ENCODE assay signal across 14 cellular contexts in the genomic region with DNA sequence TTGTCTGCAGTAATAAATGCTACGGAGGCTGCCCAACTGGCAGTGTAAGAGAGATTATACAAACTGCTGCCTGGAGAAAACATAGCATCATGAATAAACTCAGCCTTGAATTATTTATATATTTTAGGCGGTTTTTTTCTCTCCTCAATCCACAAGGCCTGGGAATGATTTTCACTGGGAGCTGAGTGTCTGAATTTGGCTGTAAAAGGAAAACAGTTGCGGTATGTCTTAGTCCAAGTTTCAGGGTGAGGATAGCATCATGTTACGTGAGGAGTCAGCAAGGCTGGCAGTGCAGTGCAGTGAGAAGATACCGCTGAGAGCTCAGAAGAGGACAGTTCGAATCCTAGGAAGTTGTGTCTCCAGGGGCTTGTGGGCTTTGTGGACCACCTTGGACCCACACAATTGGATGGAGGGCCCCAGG.
A peak's percentile ranks its signal among the peaks of the same experiment; 100 is the strongest.
DNase-seq lines count a peak whose midpoint lies in the region; ATAC-seq and TF ChIP-seq lines count a peak whose summit lies in the region.
"Had no signal": no experiment of that assay in that cellular context is flagged by ENCODE, and none has a peak within 500 bp of the region (broad histone marks: within the 10 kb centered on the region; RNA-seq: fewer than 3 reads in every experiment).

No MANE protein-coding gene starts in this region.

- peaks cover 0 to 2% (median 0%) of the 10 kb centered on the region in 5 experiments for H3K9me3 Mint-ChIP-seq in brain
- H3K9me3 Mint-ChIP-seq: neural progenitor cell had no signal

- peaks cover 39% of the 10 kb centered on the region for H3K4me1 Mint-ChIP-seq in brain

- peak; percentile 88 for DNase-seq in HCEC 1CT
- peak; percentile 34 for DNase-seq in inferior parietal cortex (ENCODE audit: extremely low spot score)
- peak; percentile 99 for DNase-seq in stromal cell of bone marrow (ENCODE audit: low read depth)
- no peak for DNase-seq in central memory CD4-positive, alpha-beta T cell
- DNase-seq in DMS 273 (lab: John Stamatoyannopoulos, UW; ENCODE audit: unreplicated experiment) = no peak
- DNase-seq: Calu3; islet precursor cell; NCI-H226; stimulated activated CD4-positive, alpha-beta T cell treated with anti-CD3 and anti-CD28 coated beads, Interleukin-2, amount 100 ng/mL, for 24 hours; stimulated activated naive CD4-positive, alpha-beta T cell had no signal

- TF ChIP-seq CTCF in brain (conservative IDR thresholded peaks at IDR 0.05) = no peak

- ATAC-seq in HG02870 (IDR thresholded peaks at IDR 0.05; ENCODE audit: unreplicated experiment) (no peak), HG03159 (IDR thresholded peaks at IDR 0.05; ENCODE audit: unreplicated experiment) (no peak)

- peak overlapping the region in 4 of 5 experiments; percentile 37 to 87 (median 54) for H3K27ac Mint-ChIP-seq in brain
- H3K27ac Mint-ChIP-seq: neural progenitor cell had no signal

- no peaks in the 10 kb centered on the region for H3K27me3 Mint-ChIP-seq in brain

- no peaks in the 10 kb centered on the region for H3K36me3 Mint-ChIP-seq in brain
- H3K36me3 Mint-ChIP-seq: neural progenitor cell had no signal

- H3K4me3 Mint-ChIP-seq in brain = no peak overlapping the region
- H3K4me3 Mint-ChIP-seq: neural progenitor cell had no signal

Comparison
In these comparisons a context has a peak if more than half of its experiments do, and no peak if none do; other contexts are left out.
1. DNase-seq: peak in HCEC 1CT (single experiment), inferior parietal cortex (single experiment) and stromal cell of bone marrow (single experiment); none in central memory CD4-positive, alpha-beta T cell (single experiment) and DMS 273 (single experiment).